Comparison of ENCODE assay signal across 8 cellular contexts in the genomic region with DNA sequence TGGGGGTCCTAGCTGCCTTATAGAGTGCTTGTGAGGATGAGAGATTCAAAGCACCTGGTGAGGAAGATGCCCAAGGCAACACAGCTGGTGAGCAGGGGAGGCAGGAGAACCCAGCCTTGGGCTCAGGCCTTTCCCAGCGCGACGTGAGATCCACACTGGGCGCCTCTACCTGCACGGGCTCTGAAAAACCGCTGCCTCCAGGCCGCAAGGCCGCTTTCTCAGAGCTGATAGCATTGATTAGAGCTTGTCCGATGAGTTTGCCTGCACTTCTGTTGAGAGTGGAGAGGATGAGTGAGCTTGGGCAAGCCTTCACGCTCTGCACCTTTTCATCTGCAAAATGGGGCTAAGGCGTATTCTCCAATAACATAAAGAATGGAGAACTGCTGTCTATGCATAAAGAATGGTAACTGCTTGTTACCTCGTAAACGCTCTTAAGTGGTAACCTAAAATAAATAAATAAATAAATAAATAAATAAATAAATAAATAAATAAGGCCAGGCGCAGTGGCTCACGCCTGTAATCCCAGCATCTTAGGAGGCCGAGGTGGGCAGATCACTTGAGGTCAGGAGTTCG. TPM values are rescaled to one million over a fixed set of nuclear protein-coding genes. Genes with fewer than 3 reads are reported as not detected.
DNase-seq lines count a peak whose midpoint lies in the region; ATAC-seq, FAIRE-seq and TF ChIP-seq lines count a peak whose summit lies in the region.

No MANE protein-coding gene starts in this region.

- intact Hi-C loops in heart left ventricle (cut with DNase I) (no loop called here), kidney (cut with DNase I) (no loop called here)

- FAIRE-seq in kidney (lab: Jason Lieb, UNC) (no peak), GM12892 (lab: Jason Lieb, UNC) (no peak)

- H3K36me3 Mint-ChIP-seq in activated T-helper 17 cell treated with anti-CD3 and anti-CD28 coated beads, Interleukin-2, amount 50 U/mL, for 72 hours (ENCODE audit: low read depth), result peaks cover 65% of the 10 kb centered on the region

- no peak overlapping the region for H3K9ac ChIP-seq in kidney (ENCODE audit: low read length in 2 of 2)

- H3K9me3 ChIP-seq in heart left ventricle (no peaks in the 10 kb centered on the region), right atrium auricular region (no peaks in the 10 kb centered on the region), kidney (ENCODE audit: control insufficient read depth in 1 of 2, low read length in 2 of 2) (no peaks in the 10 kb centered on the region)

- H3K27ac ChIP-seq in heart left ventricle (no peak overlapping the region), right atrium auricular region (no peak overlapping the region), kidney (ENCODE audit: low read depth in 2 of 2, low read length in 2 of 2) (no peak overlapping the region), urinary bladder (ENCODE audit: low read depth) (no peak overlapping the region)

- ATAC-seq in heart left ventricle (no peak), GM19463 (IDR thresholded peaks at IDR 0.05; ENCODE audit: unreplicated experiment) (no peak), GM19397 (IDR thresholded peaks at IDR 0.05; ENCODE audit: unreplicated experiment) (no peak)
- ATAC-seq in activated T-helper 17 cell treated with anti-CD3 and anti-CD28 coated beads, Interleukin-2, amount 50 U/mL, for 72 hours (replicated peaks), result no peak

- H3K4me1 ChIP-seq in heart left ventricle (peaks cover 0 to 19% (median 10%) of the 10 kb centered on the region in 12 donors), right atrium auricular region (peaks cover 0 to 18% of the 10 kb centered on the region in 2 donors), kidney (ENCODE audit: control insufficient read depth in 1 of 2, insufficient read depth in 1 of 2, low read depth in 1 of 2, low read length in 2 of 2) (peaks cover 0 to 8% of the 10 kb centered on the region in 2 donors), urinary bladder (ENCODE audit: insufficient read depth) (no peaks in the 10 kb centered on the region)

- no peak for DNase-seq in heart left ventricle
- DNase-seq in right atrium auricular region (ENCODE audit: low spot score), result no peak
- no peak for DNase-seq in kidney
- DNase-seq in GM12892 (ENCODE audit: insufficient read length), result no peak

- H3K36me3 ChIP-seq in heart left ventricle, result peaks cover 0 to 36% (median 30%) of the 10 kb centered on the region in 9 donors
- H3K36me3 ChIP-seq in right atrium auricular region, result peaks cover 23% of the 10 kb centered on the region
- peaks cover 13 to 17% of the 10 kb centered on the region in 2 donors for H3K36me3 ChIP-seq in kidney (ENCODE audit: control insufficient read depth in 1 of 2, insufficient read depth in 2 of 2, low read length in 2 of 2)
- peaks cover 1% of the 10 kb centered on the region for H3K36me3 ChIP-seq in urinary bladder (ENCODE audit: insufficient read depth)

- peak overlapping the region; percentile 85 for H3K4me3 Mint-ChIP-seq in activated T-helper 17 cell treated with anti-CD3 and anti-CD28 coated beads, Interleukin-2, amount 50 U/mL, for 72 hours

- no peaks in the 10 kb centered on the region for H3K9me3 Mint-ChIP-seq in activated T-helper 17 cell treated with anti-CD3 and anti-CD28 coated beads, Interleukin-2, amount 50 U/mL, for 72 hours

- peak overlapping the region; percentile 82 for H3K27ac Mint-ChIP-seq in activated T-helper 17 cell treated with anti-CD3 and anti-CD28 coated beads, Interleukin-2, amount 50 U/mL, for 72 hours

- H3K4me3 ChIP-seq in heart left ventricle, result peak overlapping the region in 9 of 12 donors; percentile 48 to 88 (median 69)
- peak overlapping the region in 1 of 2 donors; percentile 66 for H3K4me3 ChIP-seq in right atrium auricular region
- peak overlapping the region; percentile 22 to 76 for H3K4me3 ChIP-seq in kidney (ENCODE audit: low read length in 2 of 2)
- H3K4me3 ChIP-seq in urinary bladder (ENCODE audit: low read depth, low read length), result peak overlapping the region; percentile 39

- WGBS in heart left ventricle, 4 donors, result 64 to 79% (median 71%) methylated on average over 15 to 17 of the region's 17 CpGs
- WGBS in urinary bladder, result 64% methylated on average over 17 of the region's 17 CpGs

- TF ChIP-seq CTCF in heart left ventricle (IDR thresholded peaks at IDR 0.05), result no peak
- TF ChIP-seq CTCF in right atrium auricular region (IDR thresholded peaks at IDR 0.05), result no peak
- no peak for TF ChIP-seq CTCF in kidney (IDR thresholded peaks at IDR 0.05; ENCODE audit: borderline replicate concordance, extremely low read depth, insufficient read depth)

- no peak for TF ChIP-seq POLR2A in heart left ventricle (IDR thresholded peaks at IDR 0.05)
- TF ChIP-seq POLR2A in GM12892 (IDR thresholded peaks at IDR 0.05; ENCODE audit: low read depth, low read length), result no peak

- H3K27me3 Mint-ChIP-seq in activated T-helper 17 cell treated with anti-CD3 and anti-CD28 coated beads, Interleukin-2, amount 50 U/mL, for 72 hours, result no peaks in the 10 kb centered on the region

- H3K4me1 Mint-ChIP-seq in activated T-helper 17 cell treated with anti-CD3 and anti-CD28 coated beads, Interleukin-2, amount 50 U/mL, for 72 hours, result peaks cover 14% of the 10 kb centered on the region

- H3K27me3 ChIP-seq in heart left ventricle, result no peaks in the 10 kb centered on the region
- no peaks in the 10 kb centered on the region for H3K27me3 ChIP-seq in right atrium auricular region

RNA-seq across cellular contexts. Expression of a gene that starts 0.9 kb away (rescaled TPM):
- total RNA-seq in heart left ventricle, result 1 to 10 TPM in 8 of 9 donors, under 1 TPM in 1; 0.58 to 5.9 (median 2.3) TPM
- polyA plus RNA-seq in heart left ventricle, result 1 to 10 TPM; 2.8 to 3.1 TPM
- total RNA-seq in right atrium auricular region, result 1 to 10 TPM; 1.5 to 2.3 TPM
- total RNA-seq in activated T-helper 17 cell treated with anti-CD3 and anti-CD28 coated beads, Interleukin-2, amount 50 U/mL, for 72 hours, result 10 to 100 TPM; 49.3 to 85.9 TPM
- total RNA-seq in kidney, result 48.6 TPM
- 24.4 TPM for polyA plus RNA-seq in kidney (ENCODE audit: insufficient read depth, low read depth, low replicate concordance)
- total RNA-seq in urinary bladder, result 14.4 TPM
- 12.2 TPM for polyA plus RNA-seq in urinary bladder
- 37.8 TPM for polyA plus RNA-seq in GM12892 (2012; ENCODE audit: missing spikeins)

RNA-seq across cellular contexts. Expression of a gene that starts 25.3 kb away (rescaled TPM):
- 100 to 1,000 TPM in 6 of 9 donors, 10 to 100 TPM in 3; 70.8 to 160 (median 120) TPM for total RNA-seq in heart left ventricle
- 100 to 1,000 TPM in 1 of 2 donors, 10 to 100 TPM in 1; 32.2 to 154 TPM for polyA plus RNA-seq in heart left ventricle
- total RNA-seq in right atrium auricular region, result 10 to 100 TPM; 75.9 to 78.5 TPM
- total RNA-seq in activated T-helper 17 cell treated with anti-CD3 and anti-CD28 coated beads, Interleukin-2, amount 50 U/mL, for 72 hours, result 100 to 1,000 TPM; 130 to 236 TPM
- 216 TPM for total RNA-seq in kidney
- 156 TPM for polyA plus RNA-seq in kidney (ENCODE audit: insufficient read depth, low read depth, low replicate concordance)
- total RNA-seq in urinary bladder, result 99.1 TPM
- polyA plus RNA-seq in urinary bladder, result 129 TPM
- 138 TPM for polyA plus RNA-seq in GM12892 (2012; ENCODE audit: missing spikeins)

RNA-seq across cellular contexts. Expression of a gene that starts 49.4 kb away (rescaled TPM):
- total RNA-seq in heart left ventricle (10 to 100 TPM in 6 of 9 donors, 1 to 10 TPM in 3; 6.9 to 15.9 (median 12.7) TPM), right atrium auricular region (10 to 100 TPM; 10.6 to 17.0 TPM), kidney (18.8 TPM), urinary bladder (12.3 TPM)
- polyA plus RNA-seq in heart left ventricle (10 to 100 TPM in 1 of 2 donors, 1 to 10 TPM in 1; 5.4 to 27.4 TPM), kidney (ENCODE audit: insufficient read depth, low read depth, low replicate concordance) (39.6 TPM), urinary bladder (19.5 TPM)
- 10 to 100 TPM; 40.1 to 44.8 TPM for total RNA-seq in activated T-helper 17 cell treated with anti-CD3 and anti-CD28 coated beads, Interleukin-2, amount 50 U/mL, for 72 hours
- polyA plus RNA-seq in GM12892 (2012; ENCODE audit: missing spikeins), result 26.7 TPM

RNA-seq across cellular contexts. Expression of a gene that starts 55.5 kb away (rescaled TPM):
- total RNA-seq in heart left ventricle (10 to 100 TPM in 2 of 9 donors, 1 to 10 TPM in 7; 8.1 to 25.3 (median 9.5) TPM), right atrium auricular region (10 to 100 TPM in 1 of 2 donors, 1 to 10 TPM in 1; 7.3 to 12.6 TPM), kidney (41.0 TPM), urinary bladder (37.5 TPM)
- polyA plus RNA-seq in heart left ventricle (1 to 10 TPM; 3.2 to 7.9 TPM), kidney (ENCODE audit: insufficient read depth, low read depth, low replicate concordance) (4.3 TPM), urinary bladder (11.6 TPM)
- 100 to 1,000 TPM; 168 to 215 TPM for total RNA-seq in activated T-helper 17 cell treated with anti-CD3 and anti-CD28 coated beads, Interleukin-2, amount 50 U/mL, for 72 hours
- 49.7 TPM for polyA plus RNA-seq in GM12892 (2012; ENCODE audit: missing spikeins)
